ENCODE assay signal across 8 cellular contexts in genomic region chr18:35972197-35973000, GRCh38.
DNase-seq lines count a peak whose midpoint lies in the region; TF ChIP-seq lines count a peak whose summit lies in the region.

Gene RMP24 (plus strand): TSS chr18:35972679.

- DNase-seq in GM04504 (ENCODE audit: low read depth) (peak; percentile 90), HFFc6 (peak; percentile 91), NAMALWA (ENCODE audit: low spot score) (peak; percentile 96), SK-MEL-5 (ENCODE audit: low read depth, low spot score) (peak; percentile 92), glomerular endothelial cell (ENCODE audit: extremely low read depth, low read depth, low spot score) (peak; percentile 70), occipital lobe (lab: John Stamatoyannopoulos, UW) (peak; percentile 92)
- DNase-seq in activated naive CD4-positive, alpha-beta T cell treated with anti-CD3 and anti-CD28 coated beads, Interleukin-2, amount 50 U/mL, for 16 hours, result peak; percentile 92

- peak within 1 kb of the TSS; percentile 82 for H3K27ac ChIP-seq in temporal lobe (ENCODE audit: low read depth, low read length)

- H3K27ac Mint-ChIP-seq in HFFc6, result peak within 1 kb of the TSS; percentile 91

- peaks cover 31% of the 10 kb centered on the region for H3K4me1 Mint-ChIP-seq in HFFc6 (ENCODE audit: low read depth)

- H3K36me3 Mint-ChIP-seq in HFFc6 (ENCODE audit: low read depth), result peaks cover 33% of the 10 kb centered on the region

- TF ChIP-seq CTCF in HFFc6 (IDR thresholded peaks at IDR 0.05), result no peak

- in situ Hi-C loops in SK-MEL-5 (cut with HindIII; ENCODE audit: low pct_unique_long_range_greater_than_20kb, low sequenced_read_pairs), result no loop called here

- H3K27me3 Mint-ChIP-seq in HFFc6 (ENCODE audit: insufficient read depth), result peaks cover 1% of the 10 kb centered on the region

- H3K4me3 Mint-ChIP-seq in HFFc6, result peak within 1 kb of the TSS; percentile 100

- H3K9me3 Mint-ChIP-seq in HFFc6, result no peaks in the 10 kb centered on the region

Comparison
In these comparisons a context has a peak if more than half of its experiments do, and no peak if none do; other contexts are left out.
1. Peak in every context shown above with its lines: DNase-seq and H3K27ac ChIP-seq.